8 cellular contexts compared by ENCODE assay signal in genomic region chr2:144518744-144519596, GRCh38. TPM values are rescaled to one million over a fixed set of nuclear protein-coding genes. Genes with fewer than 3 reads are reported as not detected.
A peak's percentile ranks its signal among the peaks of the same experiment; 100 is the strongest.
DNase-seq lines count a peak whose midpoint lies in the region; ATAC-seq, FAIRE-seq and TF ChIP-seq lines count a peak whose summit lies in the region.

No MANE protein-coding gene starts in this region.

- H3K4me3 Mint-ChIP-seq in stimulated activated naive CD8-positive, alpha-beta T cell treated with anti-CD3 and anti-CD28 coated beads, Interleukin-15, amount 100 ng/mL, for 72 hours, result no peak overlapping the region

- H3K27ac Mint-ChIP-seq in stimulated activated naive CD8-positive, alpha-beta T cell treated with anti-CD3 and anti-CD28 coated beads, Interleukin-15, amount 100 ng/mL, for 72 hours, result no peak overlapping the region

- H3K27me3 ChIP-seq in HCT116 (ENCODE audit: insufficient read depth, low read length), result peaks cover 32% of the 10 kb centered on the region
- no peaks in the 10 kb centered on the region for H3K27me3 ChIP-seq in vagina

- peaks cover 0 to 5% of the 10 kb centered on the region in 2 experiments; a peak in 1 of 4 replicates for H3K4me1 ChIP-seq in HCT116 (ENCODE audit: control insufficient read depth in 1 of 2, insufficient read depth in 2 of 2, low read length in 2 of 2)
- peaks cover 52% of the 10 kb centered on the region for H3K4me1 ChIP-seq in OCI-LY7 (ENCODE audit: insufficient read depth, low read length, poor library complexity, severe bottlenecking)
- peaks cover 2 to 8% of the 10 kb centered on the region in 2 donors for H3K4me1 ChIP-seq in kidney (ENCODE audit: control insufficient read depth in 1 of 2, insufficient read depth in 1 of 2, low read depth in 1 of 2, low read length in 2 of 2)
- H3K4me1 ChIP-seq in vagina, result peaks cover 5% of the 10 kb centered on the region

- H3K79me2 ChIP-seq in HCT116 (ENCODE audit: insufficient read depth, low read length) (no peaks in the 10 kb centered on the region), OCI-LY7 (ENCODE audit: insufficient read depth, low read depth, low read length) (no peaks in the 10 kb centered on the region)

- H3K9me2 ChIP-seq in HCT116 (ENCODE audit: insufficient read depth) (no peaks in the 10 kb centered on the region), OCI-LY7 (ENCODE audit: insufficient read depth, low read length) (no peaks in the 10 kb centered on the region)

- in situ Hi-C loops in GM13976 (cut with MboI; ENCODE audit: low sequenced_read_pairs, unreplicated experiment), result no loop called here

- H3K4me2 ChIP-seq in HCT116 (ENCODE audit: low read length), result peak overlapping the region; percentile 58
- peak overlapping the region; percentile 81 for H3K4me2 ChIP-seq in OCI-LY7 (ENCODE audit: low read length)

- TF ChIP-seq RAD21 in HCT116 (IDR thresholded peaks at IDR 0.05; ENCODE audit: low read depth), result no peak

- POLR2A ChIA-PET in HCT116 (lab: Charles Lee) (no interaction called here), OCI-LY7 (lab: Charles Lee) (interaction anchor here (0.6 to 0.7 kb wide), 2 partner anchors 10 to 246 kb away, joined by 3 read pairs; no protein-coding TSS in a partner anchor)

- TF ChIP-seq CTCF in GM13976 (IDR thresholded peaks at IDR 0.05; ENCODE audit: borderline replicate concordance, control extremely low read depth, extremely low read depth, insufficient read depth, missing control alignments), result no peak
- TF ChIP-seq CTCF in HCT116 (IDR thresholded peaks at IDR 0.05 in 2 of 3, conservative IDR thresholded peaks at IDR 0.05 in 1 of 3; ENCODE audit: borderline replicate concordance in 1 of 3, insufficient read depth in 1 of 3, low read depth in 2 of 3, low read length in 2 of 3), result no peak
- TF ChIP-seq CTCF in OCI-LY7 (conservative IDR thresholded peaks at IDR 0.05; ENCODE audit: low read length), result no peak
- no peak for TF ChIP-seq CTCF in kidney (IDR thresholded peaks at IDR 0.05; ENCODE audit: borderline replicate concordance, extremely low read depth, insufficient read depth)
- no peak for TF ChIP-seq CTCF in vagina (IDR thresholded peaks at IDR 0.05)

- no peaks in the 10 kb centered on the region for H3K9me3 ChIP-seq in HCT116 (ENCODE audit: control insufficient read depth in 1 of 2, insufficient read depth in 1 of 2, low read depth in 1 of 2, low read length in 2 of 2)
- H3K9me3 ChIP-seq in OCI-LY7 (ENCODE audit: low read length), result no peaks in the 10 kb centered on the region
- H3K9me3 ChIP-seq in kidney (ENCODE audit: control insufficient read depth in 1 of 2, low read length in 2 of 2), result no peaks in the 10 kb centered on the region
- H3K9me3 ChIP-seq in vagina, result no peaks in the 10 kb centered on the region

- no peaks in the 10 kb centered on the region for H3K36me3 ChIP-seq in HCT116 (ENCODE audit: control insufficient read depth in 1 of 2, insufficient read depth in 2 of 2, low read length in 2 of 2)
- H3K36me3 ChIP-seq in OCI-LY7 (ENCODE audit: insufficient read depth, low read length), result no peaks in the 10 kb centered on the region
- H3K36me3 ChIP-seq in kidney (ENCODE audit: control insufficient read depth in 1 of 2, insufficient read depth in 2 of 2, low read length in 2 of 2), result no peaks in the 10 kb centered on the region
- no peaks in the 10 kb centered on the region for H3K36me3 ChIP-seq in vagina

- H3K27me3 Mint-ChIP-seq in stimulated activated naive CD8-positive, alpha-beta T cell treated with anti-CD3 and anti-CD28 coated beads, Interleukin-15, amount 100 ng/mL, for 72 hours, result peaks cover 35% of the 10 kb centered on the region

- RAD21 ChIA-PET in HCT116 (lab: Charles Lee; ENCODE audit: low non-redundant PET in 1 of 2, low total read pairs in 2 of 2, uncharacterized antibody in 2 of 2, unreplicated experiment in 2 of 2), result no interaction called here

- FAIRE-seq in kidney (lab: Jason Lieb, UNC), result no peak

- BruUV-seq in HCT116 (replicated peaks; lab: Mats Ljungman, UMichigan) (no TSS peak), OCI-LY7 (replicated peaks; lab: Mats Ljungman, UMichigan) (no TSS peak)

- TF ChIP-seq POLR2A in HCT116 (IDR thresholded peaks at IDR 0.05; ENCODE audit: borderline replicate concordance, extremely low read depth, insufficient read depth, insufficient read length), result no peak
- TF ChIP-seq POLR2A in vagina (IDR thresholded peaks at IDR 0.05), result no peak

- ATAC-seq in HCT116, result no peak
- ATAC-seq in stimulated activated naive CD8-positive, alpha-beta T cell treated with anti-CD3 and anti-CD28 coated beads, Interleukin-15, amount 100 ng/mL, for 72 hours, result no peak

- H2AFZ ChIP-seq in HCT116 (ENCODE audit: low read depth, low read length, poor library complexity, severe bottlenecking) (peak overlapping the region; percentile 88), OCI-LY7 (ENCODE audit: low read length) (peak overlapping the region; percentile 74; the same call in 1 of the 2 replicates)

- CTCF ChIA-PET in HCT116 (lab: Charles Lee), result no interaction called here
- CTCF ChIA-PET in OCI-LY7 (lab: Charles Lee; ENCODE audit: unreplicated experiment), result no interaction called here

- H3K9ac ChIP-seq in HCT116 (ENCODE audit: low read length) (no peak overlapping the region), kidney (ENCODE audit: low read length in 2 of 2) (peak overlapping the region; percentile 80 to 99)

- peaks cover 37% of the 10 kb centered on the region for H3K4me1 Mint-ChIP-seq in stimulated activated naive CD8-positive, alpha-beta T cell treated with anti-CD3 and anti-CD28 coated beads, Interleukin-15, amount 100 ng/mL, for 72 hours

- H3K9me3 Mint-ChIP-seq in stimulated activated naive CD8-positive, alpha-beta T cell treated with anti-CD3 and anti-CD28 coated beads, Interleukin-15, amount 100 ng/mL, for 72 hours, result no peaks in the 10 kb centered on the region

- H3K4me3 ChIP-seq in HCT116 (replicated peaks in 1 of 2; ENCODE audit: low read depth in 1 of 2, low read length in 2 of 2) (peak overlapping the region in 1 of 2 experiments; percentile 30; a peak in 1 of 4 replicates), OCI-LY7 (ENCODE audit: low read depth, low read length, poor library complexity, severe bottlenecking) (peak overlapping the region; percentile 83), kidney (ENCODE audit: low read length in 2 of 2) (peak overlapping the region; percentile 69 to 90), vagina (peak overlapping the region; percentile 70 to 84)

- H3K27ac ChIP-seq in HCT116 (ENCODE audit: low read depth, low read length) (no peak overlapping the region), OCI-LY7 (ENCODE audit: low read depth, low read length, poor library complexity, severe bottlenecking) (peak overlapping the region; percentile 42), kidney (ENCODE audit: low read depth in 2 of 2, low read length in 2 of 2) (peak overlapping the region; percentile 82 to 97), vagina (peak overlapping the region; percentile 99)

- DNase-seq in GM13976 (ENCODE audit: low spot score) (peak; percentile 56), HCT116 (ENCODE audit: low read depth, low spot score) (no peak), OCI-LY7 (ENCODE audit: low spot score) (peak; percentile 77), kidney (no peak), vagina (ENCODE audit: extremely low spot score in 2 of 2) (no peak), A172 (ENCODE audit: low spot score) (no peak)
- no peak for DNase-seq in stimulated activated naive CD8-positive, alpha-beta T cell treated with anti-CD3 and anti-CD28 coated beads, Interleukin-15, amount 100 ng/mL, for 72 hours
- DNase-seq in activated T-cell treated with anti-CD3 and anti-CD28 coated beads, Interleukin-2, amount 50 U/mL, for 1 hour, result no peak

- intact Hi-C loops in HCT116 (cut with micrococcal nuclease) (no loop called here), OCI-LY7 (cut with micrococcal nuclease; ENCODE audit: unreplicated experiment) (loop anchor here (2.0 to 10.0 kb wide), 5 partner anchors 186 to 893 kb away; a partner anchor contains a TSS), kidney (cut with DNase I) (no loop called here), vagina (cut with DNase I) (loop anchor here (5.0 kb wide), 6 partner anchors 67 to 1233 kb away; a partner anchor contains a TSS)

- H4K20me1 ChIP-seq in HCT116 (ENCODE audit: insufficient read depth) (no peaks in the 10 kb centered on the region), OCI-LY7 (ENCODE audit: insufficient read depth, low read length) (peaks cover 20% of the 10 kb centered on the region; the same call in 1 of the 2 replicates)

TF ChIP-seq in HCT116, 20 proteins besides CTCF, POLR2A, EP300 and RAD21:
- TF ChIP-seq TCF7L2 (IDR thresholded peaks at IDR 0.05; ENCODE audit: borderline replicate concordance, extremely low read depth, insufficient read depth, insufficient read length) (no peak), FOSL1 (IDR thresholded peaks at IDR 0.05; ENCODE audit: low read depth) (no peak), ZFX (IDR thresholded peaks at IDR 0.05) (no peak)

RNA-seq across cellular contexts. Expression of gene ZEB2, which starts 0.9 kb away (rescaled TPM):
- total RNA-seq in HCT116 (2021; ENCODE audit: unreplicated experiment) (0.81 TPM), OCI-LY7 (2022) (4.0 and 5.1 TPM in 2 replicates), kidney (136 TPM), vagina (63.6 TPM)
- not detected in 2 replicates for polyA plus RNA-seq in HCT116 (2012)
- 15.2 and 16.9 TPM in 2 replicates for total RNA-seq in OCI-LY7 (2014; rRNA removed; shearing (Covaris generic))
- 8.3 TPM for polyA plus RNA-seq in kidney (ENCODE audit: insufficient read depth, low read depth, low replicate concordance)
- 20.2 and 35.0 TPM in 2 replicates for total RNA-seq in A172 (2014; rRNA removed; shearing (Covaris generic))

Comparison
In these comparisons a context has a peak if more than half of its experiments do, and no peak if none do; other contexts are left out.
1. DNase-seq: peak in GM13976 (single experiment) and OCI-LY7 (single experiment); none in HCT116 (single experiment), kidney (single experiment), vagina (0 of 2), stimulated activated naive CD8-positive, alpha-beta T cell treated with anti-CD3 and anti-CD28 coated beads, Interleukin-15, amount 100 ng/mL, for 72 hours (0 of 2), activated T-cell treated with anti-CD3 and anti-CD28 coated beads, Interleukin-2, amount 50 U/mL, for 1 hour (single experiment) and A172 (single experiment).
2. intact Hi-C loops: an anchor here in OCI-LY7 (2.0 to 10.0 kb wide) and vagina (5.0 kb wide); none called in HCT116 and kidney.